Comparison of ENCODE assay signal across 30 cellular contexts in the genomic region with DNA sequence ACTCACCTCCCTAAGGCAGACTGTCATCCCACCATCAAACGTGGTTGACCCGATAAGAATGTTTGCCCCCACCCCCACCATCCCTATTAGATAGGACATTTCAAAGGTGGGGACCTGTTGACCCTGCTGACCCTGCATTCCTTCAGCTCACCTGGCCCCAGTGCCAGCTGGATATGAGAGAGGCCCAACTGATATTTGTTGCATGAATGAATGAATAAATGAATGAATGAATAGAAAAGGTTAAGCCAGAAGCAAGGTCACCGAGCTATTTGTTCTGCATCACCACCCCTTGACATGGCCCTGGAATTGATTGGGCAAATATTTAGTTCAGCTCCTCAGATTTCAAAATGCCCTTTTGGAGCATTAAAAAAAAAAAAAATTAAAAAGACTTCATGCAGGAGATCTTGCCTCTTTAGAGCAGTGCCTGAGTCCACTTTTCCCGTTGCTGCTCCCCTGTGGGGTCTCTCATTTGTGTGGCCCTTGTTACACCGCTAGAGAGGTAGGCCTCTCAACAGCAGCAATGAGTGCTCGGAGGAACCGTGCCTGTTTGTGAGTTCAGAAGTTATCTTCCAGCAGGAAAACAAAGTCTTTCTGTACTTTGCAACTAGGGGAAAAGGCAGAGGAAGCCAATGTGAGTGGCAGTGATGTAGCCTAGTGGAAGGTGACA. TPM values are rescaled to one million over a fixed set of nuclear protein-coding genes. Genes with fewer than 3 reads are reported as not detected.
"Had no signal": no experiment of that assay in that cellular context is flagged by ENCODE, and none has a peak within 500 bp of the region (broad histone marks: within the 10 kb centered on the region; RNA-seq: fewer than 3 reads in every experiment).

No MANE protein-coding gene starts in this region.

- ATAC-seq: activated CD4-positive, CD25-positive, alpha-beta regulatory T cell treated with anti-CD3 and anti-CD28 coated beads, Interleukin-2, amount 50 U/mL, for 24 hours; activated T-cell treated with anti-CD3 and anti-CD28 coated beads, Interleukin-2, amount 50 U/mL, for 72 hours; foreskin keratinocyte; SK-N-SH treated with all-trans-retinoic acid at 6 μM for 48 hours; stimulated activated naive B cell treated with anti-CD40 and anti-IgM and Interleukin-4, amounts not matched to agents 10 μg/mL and 1 μg/mL and 100 μg/mL, for 72 hours had no signal

- H3K4me3 ChIP-seq: psoas muscle, skin epidermis, upper lobe of left lung had no signal

- H3K9me3 ChIP-seq: psoas muscle, upper lobe of left lung had no signal

- H3K27ac ChIP-seq: brain microvascular endothelial cell, foreskin keratinocyte, psoas muscle had no signal

- H3K36me3 ChIP-seq: brain microvascular endothelial cell, upper lobe of left lung had no signal

- DNase-seq: activated CD4-positive, alpha-beta memory T cell treated with anti-CD3 and anti-CD28 coated beads, Interleukin-2, amount 10 ng/mL, durations not matched to agents 7 days and 5 days; activated CD4-positive, alpha-beta T cell treated with anti-CD3 and anti-CD28 coated beads, Interleukin-2, amount 10 ng/mL, durations not matched to agents 24 days and 14 days; activated effector memory CD4-positive, alpha-beta T cell treated with Interleukin-2 at 50 U/mL for 16 hours; activated naive CD4-positive, alpha-beta T cell treated with anti-CD3 and anti-CD28 coated beads, Interleukin-2, amount 50 U/mL, for 16 hours; activated T-cell treated with anti-CD3 and anti-CD28 coated beads, Interleukin-2, amount 50 U/mL, for 72 hours; central memory CD4-positive, alpha-beta T cell; effector memory CD4-positive, alpha-beta T cell; foreskin keratinocyte; glutamatergic neuron; hippocampal formation; mesendoderm; naive B cell; psoas muscle; stimulated activated CD4-positive, alpha-beta T cell treated with anti-CD3 and anti-CD28 coated beads, Interleukin-15, amount 100 ng/mL, for 24 hours; stimulated activated CD4-positive, alpha-beta T cell treated with anti-CD3 and anti-CD28 coated beads, Interleukin-2, amount 100 ng/mL, for 48 hours; stimulated activated CD8-positive, alpha-beta memory T cell treated with anti-CD3 and anti-CD28 coated beads, Interleukin-4, amount 100 ng/mL, for 48 hours; stimulated activated naive B cell treated with anti-CD40 and anti-IgM and Interleukin-4, amounts not matched to agents 10 μg/mL and 1 μg/mL and 100 μg/mL, for 72 hours had no signal

- H3K4me1 ChIP-seq: foreskin keratinocyte, psoas muscle, upper lobe of left lung had no signal

- H3K27me3 ChIP-seq: brain microvascular endothelial cell, foreskin keratinocyte, upper lobe of left lung had no signal

RNA-seq across cellular contexts. Expression of a gene that starts 8.5 kb away (rescaled TPM):
- total RNA-seq: activated CD4-positive, alpha-beta memory T cell treated with anti-CD3 and anti-CD28 coated beads, Interleukin-2, amount 10 ng/mL, durations not matched to agents 7 days and 5 days; activated CD4-positive, alpha-beta T cell treated with anti-CD3 and anti-CD28 coated beads, Interleukin-2, amount 10 ng/mL, durations not matched to agents 24 days and 14 days; activated T-cell treated with anti-CD3 and anti-CD28 coated beads, Interleukin-2, amount 50 U/mL, for 72 hours; foreskin keratinocyte; T-helper 2 cell treated with Interferon-gamma antibody and Interleukin-4, amounts not matched to agents 100 ng/mL and 5 ng/mL, for 36 hours; temporal lobe had no signal
- polyA plus RNA-seq: foreskin keratinocyte had no signal

RNA-seq across cellular contexts. Expression of a gene that starts 11.5 kb away (rescaled TPM):
- total RNA-seq: activated CD4-positive, alpha-beta memory T cell treated with anti-CD3 and anti-CD28 coated beads, Interleukin-2, amount 10 ng/mL, durations not matched to agents 7 days and 5 days; activated CD4-positive, alpha-beta T cell treated with anti-CD3 and anti-CD28 coated beads, Interleukin-2, amount 10 ng/mL, durations not matched to agents 24 days and 14 days; activated T-cell treated with anti-CD3 and anti-CD28 coated beads, Interleukin-2, amount 50 U/mL, for 72 hours; dermis microvascular lymphatic vessel endothelial cell; foreskin keratinocyte; lower leg skin; neural crest cell; osteocyte; psoas muscle; right cardiac atrium; T-helper 2 cell treated with Interferon-gamma antibody and Interleukin-4, amounts not matched to agents 100 ng/mL and 5 ng/mL, for 36 hours; temporal lobe had no signal
- polyA plus RNA-seq: esophagus, foreskin keratinocyte, psoas muscle, right cardiac atrium had no signal

RNA-seq across cellular contexts. Expression of a gene that starts 39.4 kb away (rescaled TPM):
- total RNA-seq: activated CD4-positive, alpha-beta memory T cell treated with anti-CD3 and anti-CD28 coated beads, Interleukin-2, amount 10 ng/mL, durations not matched to agents 7 days and 5 days; activated CD4-positive, alpha-beta T cell treated with anti-CD3 and anti-CD28 coated beads, Interleukin-2, amount 10 ng/mL, durations not matched to agents 24 days and 14 days; activated T-cell treated with anti-CD3 and anti-CD28 coated beads, Interleukin-2, amount 50 U/mL, for 72 hours; foreskin keratinocyte; neural crest cell; T-helper 2 cell treated with Interferon-gamma antibody and Interleukin-4, amounts not matched to agents 100 ng/mL and 5 ng/mL, for 36 hours had no signal
